In the genomic region with DNA sequence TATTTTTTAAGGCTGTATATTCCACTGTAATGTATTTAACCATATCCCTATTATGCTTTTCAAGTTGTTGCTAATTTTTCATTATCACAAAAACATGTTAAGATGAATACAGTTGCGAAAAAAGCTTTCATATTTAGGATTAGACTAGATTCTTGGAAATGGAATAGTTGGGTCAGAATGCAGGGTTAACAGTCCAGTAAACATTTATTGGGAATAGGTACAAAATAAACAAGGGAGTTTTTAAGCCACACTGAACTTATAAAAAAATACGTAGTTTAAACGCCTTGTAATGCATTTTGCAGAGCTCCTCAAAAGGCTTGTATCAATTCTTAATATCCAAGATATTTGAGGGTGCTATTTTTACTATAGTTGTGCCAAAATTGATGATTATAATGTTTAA, we compare ENCODE assay signal across 7 cellular contexts.
"Had no signal": no experiment of that assay in that cellular context is flagged by ENCODE, and none has a peak within 500 bp of the region (broad histone marks: within the 10 kb centered on the region; RNA-seq: fewer than 3 reads in every experiment).

No MANE protein-coding gene starts in this region.

- H3K4me2 ChIP-seq: KMS-11 had no signal

- DNase-seq: IMR-90, KBM-7, KG1 had no signal

- ATAC-seq: K562 had no signal

- H3K9ac ChIP-seq: KMS-11 had no signal

- H3K4me3 ChIP-seq: K562 had no signal

- H3K27ac ChIP-seq: HL-60, KMS-11 had no signal

- FAIRE-seq: HTR-8/SVneo, K562 had no signal
